In the genomic region with DNA sequence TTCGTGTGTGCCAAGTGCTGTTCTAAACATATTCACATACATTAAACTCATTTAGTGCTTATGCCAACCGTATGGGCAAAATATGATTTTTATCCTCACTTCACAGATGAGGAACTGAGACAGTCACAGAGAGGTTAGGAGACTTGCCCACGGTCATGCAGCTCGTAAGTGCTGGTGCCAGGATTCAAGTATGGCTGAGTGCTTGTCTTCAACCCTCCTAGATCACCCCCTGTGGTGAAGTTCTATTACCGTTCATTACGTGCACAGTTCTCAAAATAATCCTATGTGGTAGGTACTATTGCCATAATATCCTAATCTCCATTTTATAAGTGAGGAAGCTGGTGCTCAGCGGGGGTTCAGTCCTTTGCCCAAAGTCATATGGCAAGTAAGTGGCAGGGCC, we compare ENCODE assay signal across 1 cellular context.
TF ChIP-seq lines count a peak whose summit lies in the region.

No MANE protein-coding gene starts in this region.

TF ChIP-seq in GM12878, 131 proteins besides CTCF, POLR2A, EP300 and RAD21:
- TF ChIP-seq SPI1 (IDR thresholded peaks at IDR 0.05; ENCODE audit: borderline replicate concordance, insufficient read depth, low read depth, low read length) (peak; percentile 48; the same call in 1 of the 2 replicates), NFXL1 (IDR thresholded peaks at IDR 0.05; ENCODE audit: borderline replicate concordance) (no peak), CHD1 (IDR thresholded peaks at IDR 0.05; ENCODE audit: low read depth, low read length) (no peak), BACH1 (IDR thresholded peaks at IDR 0.05; ENCODE audit: borderline replicate concordance) (no peak), BRCA1 (IDR thresholded peaks at IDR 0.05; ENCODE audit: low read depth, low read length) (no peak)
- TF ChIP-seq, protein P1, sequence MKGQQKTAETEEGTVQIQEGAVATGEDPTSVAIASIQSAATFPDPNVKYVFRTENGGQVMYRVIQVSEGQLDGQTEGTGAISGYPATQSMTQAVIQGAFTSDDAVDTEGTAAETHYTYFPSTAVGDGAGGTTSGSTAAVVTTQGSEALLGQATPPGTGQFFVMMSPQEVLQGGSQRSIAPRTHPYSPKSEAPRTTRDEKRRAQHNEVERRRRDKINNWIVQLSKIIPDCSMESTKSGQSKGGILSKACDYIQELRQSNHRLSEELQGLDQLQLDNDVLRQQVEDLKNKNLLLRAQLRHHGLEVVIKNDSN (IDR thresholded peaks at IDR 0.05; ENCODE audit: borderline replicate concordance, extremely low read length, insufficient read depth, low read depth, low read length) = no peak
TF ChIP-seq in GM12878: peak in this region for 1.
